Comparison of ENCODE assay signal across 32 cellular contexts in genomic region chr11:93807980-93808379, GRCh38. TPM values are rescaled to one million over a fixed set of nuclear protein-coding genes. Genes with fewer than 3 reads are reported as not detected.
"Had no signal": no experiment of that assay in that cellular context is flagged by ENCODE, and none has a peak within 500 bp of the region (broad histone marks: within the 10 kb centered on the region; RNA-seq: fewer than 3 reads in every experiment).

No MANE protein-coding gene starts in this region.

- DNase-seq: naive thymus-derived CD4-positive, alpha-beta T cell; natural killer cell; occipital lobe; ovary; posterior cingulate gyrus; psoas muscle; right cardiac atrium; spleen; stimulated activated CD4-positive, alpha-beta T cell treated with anti-CD3 and anti-CD28 coated beads, Interleukin-12 subunit alpha, Interleukin-12 subunit beta, amount 100 ng/mL, for 4 hours; stimulated activated CD4-positive, alpha-beta T cell treated with anti-CD3 and anti-CD28 coated beads, Interleukin-1b, Interleukin-23, amount 100 ng/mL, for 48 hours; stimulated activated CD4-positive, alpha-beta T cell treated with anti-CD3 and anti-CD28 coated beads, Interleukin-4, amount 100 ng/mL, for 1 hour; stimulated activated CD4-positive, alpha-beta T cell treated with anti-CD3 and anti-CD28 coated beads, Interleukin-4, amount 100 ng/mL, for 4 hours; stimulated activated CD8-positive, alpha-beta memory T cell treated with anti-CD3 and anti-CD28 coated beads, Interleukin-4, amount 100 ng/mL, for 48 hours; stimulated activated naive CD4-positive, alpha-beta T cell; stomach; thyroid gland; trophoblast cell; upper lobe of left lung; uterus had no signal

- H2AFZ ChIP-seq: neural progenitor cell, parathyroid adenoma had no signal

- H3K27ac Mint-ChIP-seq: nephron; neural progenitor cell; progenitor cell of endocrine pancreas; stimulated activated memory B cell treated with anti-CD40 and anti-IgM and Interleukin-4, amounts not matched to agents 10 μg/mL and 1 μg/mL and 100 μg/mL, for 72 hours; stimulated activated naive CD8-positive, alpha-beta T cell treated with anti-CD3 and anti-CD28 coated beads, Interleukin-15, Interleukin-2, amounts not matched to agents 100 ng/mL and 50 ng/mL, for 24 hours had no signal

- H3K27me3 ChIP-seq: neural progenitor cell, ovary, spleen, stomach, thyroid gland, tibial nerve, upper lobe of left lung, uterus had no signal

- H3K36me3 ChIP-seq: ovary, uterus had no signal

- H3K9me3 ChIP-seq: ovary, psoas muscle, spleen, stomach, thoracic aorta, thyroid gland, tibial nerve, upper lobe of left lung, uterus had no signal

- H3K79me2 ChIP-seq: parathyroid adenoma had no signal

- H3K4me3 ChIP-seq: neural progenitor cell, ovary, psoas muscle, skin epidermis, smooth muscle cell, spleen, stomach, thoracic aorta, thyroid gland, tibial nerve, upper lobe of left lung, uterus had no signal

- H3K27me3 Mint-ChIP-seq: naive thymus-derived CD4-positive, alpha-beta T cell; progenitor cell of endocrine pancreas; stimulated activated memory B cell treated with anti-CD40 and anti-IgM and Interleukin-4, amounts not matched to agents 10 μg/mL and 1 μg/mL and 100 μg/mL, for 72 hours; stimulated activated naive CD8-positive, alpha-beta T cell treated with anti-CD3 and anti-CD28 coated beads, Interleukin-15, Interleukin-2, amounts not matched to agents 100 ng/mL and 50 ng/mL, for 24 hours had no signal

- H3K4me1 Mint-ChIP-seq: nephron; neural progenitor cell; stimulated activated memory B cell treated with anti-CD40 and anti-IgM and Interleukin-4, amounts not matched to agents 10 μg/mL and 1 μg/mL and 100 μg/mL, for 72 hours had no signal

- H3K4me1 ChIP-seq: neural progenitor cell, parathyroid adenoma, psoas muscle, spleen, stomach, thyroid gland, tibial nerve, upper lobe of left lung, uterus had no signal

- H3K9me3 Mint-ChIP-seq: naive thymus-derived CD4-positive, alpha-beta T cell; natural killer cell; nephron; neural progenitor cell; stimulated activated memory B cell treated with anti-CD40 and anti-IgM and Interleukin-4, amounts not matched to agents 10 μg/mL and 1 μg/mL and 100 μg/mL, for 72 hours; stimulated activated naive CD8-positive, alpha-beta T cell treated with anti-CD3 and anti-CD28 coated beads, Interleukin-15, Interleukin-2, amounts not matched to agents 100 ng/mL and 50 ng/mL, for 24 hours had no signal

- H3K4me3 Mint-ChIP-seq: naive thymus-derived CD4-positive, alpha-beta T cell; natural killer cell; nephron; neural progenitor cell; stimulated activated memory B cell treated with anti-CD40 and anti-IgM and Interleukin-4, amounts not matched to agents 10 μg/mL and 1 μg/mL and 100 μg/mL, for 72 hours; stimulated activated naive CD8-positive, alpha-beta T cell treated with anti-CD3 and anti-CD28 coated beads, Interleukin-15, Interleukin-2, amounts not matched to agents 100 ng/mL and 50 ng/mL, for 24 hours had no signal

- ATAC-seq: naive thymus-derived CD4-positive, alpha-beta T cell; natural killer cell; psoas muscle; right cardiac atrium; sciatic nerve; stimulated activated memory B cell treated with anti-CD40 and anti-IgM and Interleukin-4, amounts not matched to agents 10 μg/mL and 1 μg/mL and 100 μg/mL, for 72 hours had no signal

- H3K9ac ChIP-seq: neural progenitor cell, parathyroid adenoma had no signal

- H3K4me2 ChIP-seq: neural progenitor cell, smooth muscle cell had no signal

- H3K27ac ChIP-seq: neural progenitor cell, ovary, parathyroid adenoma, psoas muscle, skin epidermis, spleen, stomach, thoracic aorta, thyroid gland, tibial nerve, upper lobe of left lung, uterus had no signal

RNA-seq across cellular contexts. Expression of gene VSTM5, which starts 42.4 kb away (rescaled TPM):
- total RNA-seq: naive thymus-derived CD4-positive, alpha-beta T cell; natural killer cell; spleen; subcutaneous adipose tissue; thoracic aorta had no signal
- polyA plus RNA-seq: naive thymus-derived CD4-positive, alpha-beta T cell; neural cell; spleen had no signal
